In the genomic region with DNA sequence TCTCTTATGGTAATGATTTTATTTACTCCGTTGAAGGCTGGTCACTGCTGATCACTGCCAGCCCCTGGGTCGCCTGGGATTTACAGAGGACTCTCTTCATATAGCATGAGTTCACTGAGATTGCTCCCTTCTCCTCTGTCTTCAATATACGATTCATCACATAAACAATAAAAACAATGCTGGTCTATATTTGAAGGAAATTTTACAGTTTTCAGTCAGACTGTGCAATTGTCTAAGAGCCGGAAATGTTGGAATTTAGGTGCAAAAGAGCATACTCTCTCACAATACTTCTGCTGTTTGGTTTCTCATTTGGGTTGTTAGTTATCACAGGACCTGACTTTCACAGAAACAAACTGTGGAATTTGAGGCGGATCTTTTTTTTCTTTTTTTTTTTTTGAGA, we compare ENCODE assay signal across 15 cellular contexts.
"Had no signal": no experiment of that assay in that cellular context is flagged by ENCODE, and none has a peak within 500 bp of the region (broad histone marks: within the 10 kb centered on the region; RNA-seq: fewer than 3 reads in every experiment).

No MANE protein-coding gene starts in this region.

- DNase-seq: activated CD4-positive, alpha-beta memory T cell treated with anti-CD3 and anti-CD28 coated beads, Interleukin-2, amount 10 ng/mL, durations not matched to agents 7 days and 5 days; activated CD4-positive, alpha-beta T cell treated with anti-CD3 and anti-CD28 coated beads for 1 hour; activated CD8-positive, alpha-beta memory T cell treated with anti-CD3 and anti-CD28 coated beads, Interleukin-2, amount 50 U/mL, for 4 hours; activated naive CD4-positive, alpha-beta T cell; effector memory CD4-positive, alpha-beta T cell; naive B cell; ovary; stimulated activated CD4-positive, alpha-beta T cell treated with anti-CD3 and anti-CD28 coated beads, Interleukin-15, amount 100 ng/mL, for 24 hours; stimulated activated CD4-positive, alpha-beta T cell treated with anti-CD3 and anti-CD28 coated beads, Interleukin-4, amount 100 ng/mL, for 4 hours; stimulated activated naive CD8-positive, alpha-beta T cell treated with anti-CD3 and anti-CD28 coated beads, Interleukin-15, amount 100 ng/mL, for 72 hours had no signal

- H3K4me3 ChIP-seq: ascending aorta, gastroesophageal sphincter, hepatocyte, ovary had no signal

- H3K36me3 Mint-ChIP-seq: naive B cell had no signal

- H3K27ac Mint-ChIP-seq: activated CD4-positive, alpha-beta memory T cell treated with anti-CD3 and anti-CD28 coated beads, Interleukin-2, amount 10 ng/mL, durations not matched to agents 7 days and 5 days; activated T-helper 1 cell treated with anti-CD3 and anti-CD28 coated beads, Interleukin-12 subunit alpha, Interleukin-12 subunit beta, Interleukin-2, Interleukin-4 antibody, amounts not matched to agents 30 ng/mL and 10 ng/mL and 1 ng/mL, durations not matched to agents 14 hours and 24 hours and 36 hours; stimulated activated naive CD8-positive, alpha-beta T cell treated with anti-CD3 and anti-CD28 coated beads, Interleukin-15, amount 100 ng/mL, for 72 hours had no signal

- H3K4me3 Mint-ChIP-seq: activated CD4-positive, alpha-beta memory T cell treated with anti-CD3 and anti-CD28 coated beads, Interleukin-2, amount 10 ng/mL, durations not matched to agents 7 days and 5 days; activated T-helper 1 cell treated with anti-CD3 and anti-CD28 coated beads, Interleukin-12 subunit alpha, Interleukin-12 subunit beta, Interleukin-2, Interleukin-4 antibody, amounts not matched to agents 30 ng/mL and 10 ng/mL and 1 ng/mL, durations not matched to agents 14 hours and 24 hours and 36 hours; naive B cell; stimulated activated naive CD8-positive, alpha-beta T cell treated with anti-CD3 and anti-CD28 coated beads, Interleukin-15, amount 100 ng/mL, for 72 hours had no signal

- H3K4me1 ChIP-seq: ascending aorta, gastroesophageal sphincter had no signal

- H3K4me2 ChIP-seq: hepatocyte had no signal

- ATAC-seq: gastroesophageal sphincter; stimulated activated naive CD8-positive, alpha-beta T cell treated with anti-CD3 and anti-CD28 coated beads, Interleukin-15, amount 100 ng/mL, for 72 hours had no signal

- H3K9me3 ChIP-seq: ascending aorta, gastroesophageal sphincter, ovary had no signal

- H3K27me3 ChIP-seq: ascending aorta, gastroesophageal sphincter, hepatocyte, ovary had no signal

- H3K27me3 Mint-ChIP-seq: activated CD4-positive, alpha-beta memory T cell treated with anti-CD3 and anti-CD28 coated beads, Interleukin-2, amount 10 ng/mL, durations not matched to agents 7 days and 5 days; naive B cell; stimulated activated naive CD8-positive, alpha-beta T cell treated with anti-CD3 and anti-CD28 coated beads, Interleukin-15, amount 100 ng/mL, for 72 hours had no signal

- H3K27ac ChIP-seq: ascending aorta, epithelial cell of prostate, gastroesophageal sphincter, hepatocyte, ovary had no signal

- H3K79me2 ChIP-seq: hepatocyte had no signal

- H2AFZ ChIP-seq: hepatocyte had no signal

- H3K36me3 ChIP-seq: ascending aorta, gastroesophageal sphincter, ovary had no signal

- H3K9me3 Mint-ChIP-seq: activated CD4-positive, alpha-beta memory T cell treated with anti-CD3 and anti-CD28 coated beads, Interleukin-2, amount 10 ng/mL, durations not matched to agents 7 days and 5 days; activated T-helper 1 cell treated with anti-CD3 and anti-CD28 coated beads, Interleukin-12 subunit alpha, Interleukin-12 subunit beta, Interleukin-2, Interleukin-4 antibody, amounts not matched to agents 30 ng/mL and 10 ng/mL and 1 ng/mL, durations not matched to agents 14 hours and 24 hours and 36 hours; naive B cell; stimulated activated naive CD8-positive, alpha-beta T cell treated with anti-CD3 and anti-CD28 coated beads, Interleukin-15, amount 100 ng/mL, for 72 hours had no signal
